17 cellular contexts compared by ENCODE assay signal in genomic region chr2:29946465-29946864, GRCh38. TPM values are rescaled to one million over a fixed set of nuclear protein-coding genes. Genes with fewer than 3 reads are reported as not detected.
DNase-seq lines count a peak whose midpoint lies in the region; ATAC-seq and TF ChIP-seq lines count a peak whose summit lies in the region.
"Had no signal": no experiment of that assay in that cellular context is flagged by ENCODE, and none has a peak within 500 bp of the region (broad histone marks: within the 10 kb centered on the region; RNA-seq: fewer than 3 reads in every experiment).

No MANE protein-coding gene starts in this region.

- ATAC-seq in GM19463 (IDR thresholded peaks at IDR 0.05; ENCODE audit: unreplicated experiment) (no peak), HG03469 (IDR thresholded peaks at IDR 0.05; ENCODE audit: unreplicated experiment) (no peak)
- ATAC-seq: CD8-positive, alpha-beta T cell had no signal

- H3K9me3 ChIP-seq in BE2C (no peaks in the 10 kb centered on the region), esophagus muscularis mucosa (no peaks in the 10 kb centered on the region)
- H3K9me3 ChIP-seq: Caco-2 had no signal

- intact Hi-C loops in esophagus muscularis mucosa (cut with DNase I) = no loop called here

- DNase-seq in BE2C (peak; percentile 44), NCI-H69 (lab: John Stamatoyannopoulos, UW) (peak; percentile 33), esophagus muscularis mucosa (ENCODE audit: extremely low spot score) (peak; percentile 66)
- DNase-seq: 8988T; ACHN; Caco-2; Calu3; CD4-positive, alpha-beta T cell; CD8-positive, alpha-beta T cell; DMS79 treated with DMSO at 0.1 percent for 48 hours; GF-D8 had no signal

- H3K4me1 ChIP-seq in BE2C (peaks cover 10% of the 10 kb centered on the region), esophagus muscularis mucosa (no peaks in the 10 kb centered on the region)
- H3K4me1 ChIP-seq: BLaER1 treated with 17β-estradiol and CSF1 and Interleukin-3, amounts not matched to agents 10 nM and 100 nM; Caco-2 had no signal

- no peaks in the 10 kb centered on the region for H3K27me3 ChIP-seq in BE2C
- H3K27me3 ChIP-seq in esophagus muscularis mucosa = peaks cover 0 to 7% (median 0%) of the 10 kb centered on the region in 4 donors
- H3K27me3 ChIP-seq: BLaER1 treated with 17β-estradiol and CSF1 and Interleukin-3, amounts not matched to agents 10 nM and 100 nM had no signal

- H3K27ac ChIP-seq in esophagus muscularis mucosa (replicated peaks in 1 of 4) = no peak overlapping the region
- H3K27ac ChIP-seq: BLaER1 treated with 17β-estradiol and CSF1 and Interleukin-3, amounts not matched to agents 10 nM and 100 nM; C4-2B had no signal

- H3K4me3 ChIP-seq in BE2C (ENCODE audit: low read depth, low read length) (no peak overlapping the region), esophagus muscularis mucosa (no peak overlapping the region)
- H3K4me3 ChIP-seq: BLaER1 treated with 17β-estradiol and CSF1 and Interleukin-3, amounts not matched to agents 10 nM and 100 nM had no signal

- no peak for TF ChIP-seq CTCF in BE2C (IDR thresholded peaks at IDR 0.05; ENCODE audit: low read depth, low read length)
- TF ChIP-seq CTCF in esophagus muscularis mucosa (IDR thresholded peaks at IDR 0.05) = no peak

- 70% methylated on average over 4 of the region's 5 CpGs for WGBS in esophagus muscularis mucosa

- no peak for TF ChIP-seq EP300 in esophagus muscularis mucosa (IDR thresholded peaks at IDR 0.05)

- H3K36me3 ChIP-seq in BE2C = no peaks in the 10 kb centered on the region
- no peaks in the 10 kb centered on the region for H3K36me3 ChIP-seq in esophagus muscularis mucosa
- H3K36me3 ChIP-seq: BLaER1 treated with 17β-estradiol and CSF1 and Interleukin-3, amounts not matched to agents 10 nM and 100 nM had no signal

- no peak for TF ChIP-seq POLR2A in esophagus muscularis mucosa (IDR thresholded peaks at IDR 0.05; ENCODE audit: low read depth)

RNA-seq across cellular contexts. Expression of gene ALK, which starts 25.1 kb away (rescaled TPM):
- polyA plus RNA-seq in BE2C (2012; ENCODE audit: insufficient read depth, insufficient read length, low read depth) = 0.99 TPM
- 1 to 10 TPM in 2 of 4 donors, under 1 TPM in 2; 0.83 to 1.6 (median 1.2) TPM for total RNA-seq in esophagus muscularis mucosa
- total RNA-seq: Calu3; CD4-positive, alpha-beta T cell; CD8-positive, alpha-beta T cell had no signal
- polyA plus RNA-seq: AG04450, BJ had no signal
